Comparison of ENCODE assay signal across 8 cellular contexts in the genomic region with DNA sequence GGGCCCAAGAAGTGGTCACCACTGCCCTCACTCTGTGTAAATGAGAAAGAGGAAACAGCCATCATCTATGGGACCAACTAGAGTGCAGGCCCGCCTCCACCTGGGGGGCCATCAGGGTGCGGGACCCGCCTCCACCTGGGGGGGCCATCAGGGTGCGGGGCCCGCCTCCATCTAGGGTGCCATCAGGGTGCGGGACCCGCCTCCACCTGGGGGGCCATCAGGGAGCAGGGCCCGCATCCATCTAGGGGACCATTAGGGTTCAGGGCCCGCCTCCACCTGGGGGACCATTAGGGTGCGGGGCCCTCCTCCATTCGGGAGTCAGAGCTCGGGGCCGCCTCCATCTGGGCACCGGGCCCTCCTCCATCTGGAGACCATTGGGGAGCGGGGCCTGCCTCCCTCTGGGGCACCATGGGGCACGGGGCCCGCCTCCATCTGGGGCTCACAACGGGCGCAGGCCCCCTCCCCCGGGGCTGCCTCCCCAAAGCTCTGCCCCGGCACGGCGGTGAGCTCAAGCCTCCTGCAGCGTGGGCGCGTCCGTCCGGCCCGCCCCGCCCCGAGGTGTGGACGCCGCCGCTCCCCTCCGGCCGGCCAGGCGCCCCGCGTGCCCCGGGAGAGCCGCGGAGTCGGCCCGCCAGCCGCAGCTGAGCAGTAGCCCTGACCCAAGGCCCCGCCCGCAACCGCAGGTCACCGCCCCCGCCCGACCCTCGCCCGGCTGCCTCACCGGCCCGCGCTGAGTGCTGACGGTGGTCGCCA. TPM values are rescaled to one million over a fixed set of nuclear protein-coding genes. Genes with fewer than 3 reads are reported as not detected.
DNase-seq lines count a peak whose midpoint lies in the region; ATAC-seq and TF ChIP-seq lines count a peak whose summit lies in the region.

No MANE protein-coding gene starts in this region.

- H3K27me3 Mint-ChIP-seq in activated naive CD4-positive, alpha-beta T cell treated with anti-CD3 and anti-CD28 coated beads for 36 hours (ENCODE audit: low read depth) = no peaks in the 10 kb centered on the region
- H3K27me3 Mint-ChIP-seq in progenitor cell of endocrine pancreas = peaks cover 16% of the 10 kb centered on the region

- peaks cover 44% of the 10 kb centered on the region for H3K4me1 Mint-ChIP-seq in activated naive CD4-positive, alpha-beta T cell treated with anti-CD3 and anti-CD28 coated beads for 36 hours (ENCODE audit: low read depth)
- peaks cover 29% of the 10 kb centered on the region for H3K4me1 Mint-ChIP-seq in progenitor cell of endocrine pancreas (ENCODE audit: low read depth)

- ATAC-seq in HG02973 (IDR thresholded peaks at IDR 0.05; ENCODE audit: unreplicated experiment) = peak; percentile 31

- no peak for TF ChIP-seq CTCF in foreskin fibroblast (IDR thresholded peaks at IDR 0.05; ENCODE audit: low read depth, low read length)
- TF ChIP-seq CTCF in progenitor cell of endocrine pancreas (IDR thresholded peaks at IDR 0.05; ENCODE audit: unreplicated experiment) = no peak
- no peak for TF ChIP-seq CTCF in GM13976 (IDR thresholded peaks at IDR 0.05; ENCODE audit: borderline replicate concordance, control extremely low read depth, extremely low read depth, insufficient read depth, missing control alignments)

- DNase-seq in activated naive CD4-positive, alpha-beta T cell treated with anti-CD3 and anti-CD28 coated beads for 36 hours = no peak
- no peak for DNase-seq in activated naive CD4-positive, alpha-beta T cell treated with Interleukin-2 at 50 U/mL for 16 hours
- DNase-seq in T-helper 9 cell (peak; percentile 9), foreskin fibroblast (peak; percentile 22 to 60), progenitor cell of endocrine pancreas (ENCODE audit: low spot score, unreplicated experiment) (no peak), NCI-H1930 (lab: John Stamatoyannopoulos, UW) (no peak), GM13976 (ENCODE audit: low spot score) (no peak)

- in situ Hi-C loops in GM13976 (cut with MboI; ENCODE audit: low sequenced_read_pairs, unreplicated experiment) = no loop called here

- peak overlapping the region; percentile 89 for H3K4me3 Mint-ChIP-seq in activated naive CD4-positive, alpha-beta T cell treated with anti-CD3 and anti-CD28 coated beads for 36 hours
- H3K4me3 Mint-ChIP-seq in progenitor cell of endocrine pancreas (ENCODE audit: low read depth) = peak overlapping the region; percentile 68

- CTCF ChIA-PET in activated naive CD4-positive, alpha-beta T cell treated with anti-CD3 and anti-CD28 coated beads for 36 hours (lab: Charles Lee) = interaction anchor here (0.8 to 0.9 kb wide), 2 partner anchors 8 to 30 kb away, joined by 3 to 4 read pairs; no protein-coding TSS in a partner anchor

- H3K36me3 Mint-ChIP-seq in activated naive CD4-positive, alpha-beta T cell treated with anti-CD3 and anti-CD28 coated beads for 36 hours (ENCODE audit: low read depth) = peaks cover 6% of the 10 kb centered on the region
- peaks cover 5% of the 10 kb centered on the region for H3K36me3 Mint-ChIP-seq in progenitor cell of endocrine pancreas (ENCODE audit: insufficient read depth)

- peak overlapping the region; percentile 64 to 81 for H3K4me3 ChIP-seq in foreskin fibroblast (ENCODE audit: low read depth in 1 of 2, low read length in 2 of 2)

- intact Hi-C loops in activated naive CD4-positive, alpha-beta T cell treated with anti-CD3 and anti-CD28 coated beads for 36 hours (cut with micrococcal nuclease) = loop anchor here (1.0 to 10.0 kb wide), 5 partner anchors 27 to 206 kb away; a partner anchor contains a TSS

- H3K27ac Mint-ChIP-seq in activated naive CD4-positive, alpha-beta T cell treated with anti-CD3 and anti-CD28 coated beads for 36 hours = no peak overlapping the region
- peak overlapping the region; percentile 56 for H3K27ac Mint-ChIP-seq in progenitor cell of endocrine pancreas

- peaks cover 9% of the 10 kb centered on the region for H3K9me3 Mint-ChIP-seq in activated naive CD4-positive, alpha-beta T cell treated with anti-CD3 and anti-CD28 coated beads for 36 hours
- H3K9me3 Mint-ChIP-seq in progenitor cell of endocrine pancreas (ENCODE audit: low read depth) = peaks cover 16% of the 10 kb centered on the region

RNA-seq across cellular contexts. Expression of a gene that starts 0.5 kb away (rescaled TPM):
- 10 to 100 TPM; 19.9 to 21.7 TPM for total RNA-seq in activated naive CD4-positive, alpha-beta T cell treated with anti-CD3 and anti-CD28 coated beads for 36 hours
- 41.2 and 44.4 TPM in 2 replicates for total RNA-seq in progenitor cell of endocrine pancreas

Comparison
In these comparisons a context has a peak if more than half of its experiments do, and no peak if none do; other contexts are left out.
1. DNase-seq: peak in T-helper 9 cell (single experiment) and foreskin fibroblast (2 of 2); none in activated naive CD4-positive, alpha-beta T cell treated with anti-CD3 and anti-CD28 coated beads for 36 hours (single experiment), activated naive CD4-positive, alpha-beta T cell treated with Interleukin-2 at 50 U/mL for 16 hours (single experiment), progenitor cell of endocrine pancreas (single experiment), NCI-H1930 (0 of 2) and GM13976 (single experiment).